In the genomic region with DNA sequence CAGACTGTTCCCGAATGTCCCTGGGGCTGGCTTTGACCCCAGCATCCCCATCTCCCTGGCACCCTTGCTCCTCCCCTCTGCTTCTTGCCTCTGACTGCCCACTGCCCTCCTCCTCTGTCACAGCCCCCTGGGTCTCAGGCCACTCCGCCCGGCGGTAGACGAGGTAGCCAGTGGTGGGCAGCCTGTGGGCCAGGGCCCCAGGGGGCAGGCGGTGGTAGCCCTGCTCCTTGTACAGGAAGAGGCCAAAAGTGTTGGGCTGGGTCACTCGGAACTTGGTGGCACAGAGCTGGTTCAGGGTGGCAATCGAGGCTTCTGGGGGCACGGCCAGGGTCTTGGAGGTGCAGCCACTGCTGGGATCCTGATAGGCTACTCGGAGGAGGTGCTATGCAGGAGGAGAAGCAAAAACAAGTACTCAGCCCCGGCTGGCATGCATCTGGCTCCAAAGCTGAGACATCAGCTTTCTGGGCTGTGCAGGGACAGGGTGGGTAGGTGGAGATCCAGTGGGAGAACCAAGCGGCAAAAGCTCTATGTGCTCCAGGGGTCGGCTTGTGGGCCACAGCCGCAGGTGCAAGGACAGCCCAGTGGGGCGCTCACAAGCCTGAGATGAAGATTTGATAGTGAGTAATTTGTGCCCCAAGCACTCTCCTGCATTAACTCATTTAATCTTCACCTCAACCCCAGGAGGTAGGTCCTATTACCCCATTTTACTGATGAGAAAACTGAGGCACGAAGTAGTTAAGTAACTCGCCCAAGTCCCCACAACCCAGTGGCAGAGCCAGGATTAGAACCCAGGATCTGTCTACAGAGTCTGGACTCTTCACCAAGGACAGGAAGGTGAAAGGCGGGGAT, we compare ENCODE assay signal across 18 cellular contexts. TPM values are rescaled to one million over a fixed set of nuclear protein-coding genes. Genes with fewer than 3 reads are reported as not detected.
DNase-seq lines count a peak whose midpoint lies in the region; ATAC-seq and TF ChIP-seq lines count a peak whose summit lies in the region.
"Had no signal": no experiment of that assay in that cellular context is flagged by ENCODE, and none has a peak within 500 bp of the region (broad histone marks: within the 10 kb centered on the region; RNA-seq: fewer than 3 reads in every experiment).

No MANE protein-coding gene starts in this region.

- peaks cover 35% of the 10 kb centered on the region for H3K4me1 Mint-ChIP-seq in activated naive CD4-positive, alpha-beta T cell treated with anti-CD3 and anti-CD28 coated beads for 36 hours (ENCODE audit: low read depth)
- peaks cover 42% of the 10 kb centered on the region for H3K4me1 Mint-ChIP-seq in dendritic cell treated with granulocyte-macrophage colony-stimulating factor and Interleukin-4, amounts not matched to agents 40 ng/mL and 50 ng/mL, for 4 days (ENCODE audit: low read depth)

- TF ChIP-seq CTCF in HEK293 (tag by site-specific recombination; IDR thresholded peaks at IDR 0.05) = no peak
- TF ChIP-seq CTCF in osteoblast (IDR thresholded peaks at IDR 0.05; ENCODE audit: extremely low read depth, low read depth, low read length) = no peak

- DNase-seq in activated naive CD4-positive, alpha-beta T cell treated with anti-CD3 and anti-CD28 coated beads for 36 hours = peak; percentile 3
- DNase-seq in activated naive CD4-positive, alpha-beta T cell treated with Interleukin-2 at 50 U/mL for 16 hours = no peak
- peak; percentile 36 for DNase-seq in osteoblast (ENCODE audit: insufficient read length, low spot score, missing footprints)
- DNase-seq in NOMO-1 treated with DMSO at 0.1 percent for 48 hours (lab: John Stamatoyannopoulos, UW; ENCODE audit: unreplicated experiment) = no peak
- DNase-seq: Caco-2, NCI-H1048, NCI-H146, NCI-H2081 treated with DMSO at 0.1 percent for 48 hours, NCI-H524 treated with DMSO at 0.1 percent for 48 hours, SIG-M5 had no signal

- no peaks in the 10 kb centered on the region for H3K9me3 Mint-ChIP-seq in activated naive CD4-positive, alpha-beta T cell treated with anti-CD3 and anti-CD28 coated beads for 36 hours
- H3K9me3 Mint-ChIP-seq in dendritic cell treated with granulocyte-macrophage colony-stimulating factor and Interleukin-4, amounts not matched to agents 40 ng/mL and 50 ng/mL, for 4 days = no peaks in the 10 kb centered on the region

- ATAC-seq in HG02759 (IDR thresholded peaks at IDR 0.05; ENCODE audit: unreplicated experiment) = no peak
- no peak for ATAC-seq in GM18861 (IDR thresholded peaks at IDR 0.05; ENCODE audit: unreplicated experiment)
- ATAC-seq: Panc1 had no signal

- H3K36me3 Mint-ChIP-seq in activated naive CD4-positive, alpha-beta T cell treated with anti-CD3 and anti-CD28 coated beads for 36 hours (ENCODE audit: low read depth) = no peaks in the 10 kb centered on the region
- peaks cover 50% of the 10 kb centered on the region for H3K36me3 Mint-ChIP-seq in dendritic cell treated with granulocyte-macrophage colony-stimulating factor and Interleukin-4, amounts not matched to agents 40 ng/mL and 50 ng/mL, for 4 days (ENCODE audit: low read depth)

- H3K4me3 ChIP-seq in HEK293 (ENCODE audit: low read depth, low read length) (no peak overlapping the region), osteoblast (ENCODE audit: insufficient read depth, low read length) (no peak overlapping the region)
- H3K4me3 ChIP-seq: HAP-1 had no signal

- CTCF ChIA-PET in activated naive CD4-positive, alpha-beta T cell treated with anti-CD3 and anti-CD28 coated beads for 36 hours (lab: Charles Lee) = interaction anchor here (1.3 to 4.0 kb wide), 3 partner anchors 9 to 21 kb away, joined by 3 to 39 read pairs (median 3); no protein-coding TSS in a partner anchor
- CTCF ChIA-PET in HEK293 (lab: Yijun Ruan, JAX) = interaction anchor here (0.6 to 3.1 kb wide), 6 partner anchors 16 to 98 kb away, joined by 3 to 19 read pairs (median 4); no protein-coding TSS in a partner anchor

- H3K4me3 Mint-ChIP-seq in activated naive CD4-positive, alpha-beta T cell treated with anti-CD3 and anti-CD28 coated beads for 36 hours = no peak overlapping the region
- no peak overlapping the region for H3K4me3 Mint-ChIP-seq in dendritic cell treated with granulocyte-macrophage colony-stimulating factor and Interleukin-4, amounts not matched to agents 40 ng/mL and 50 ng/mL, for 4 days

- H4K20me1 ChIP-seq in osteoblast (ENCODE audit: insufficient read depth, low read length) = peaks cover 36% of the 10 kb centered on the region

- POLR2A ChIA-PET in HEK293 (lab: Yijun Ruan, JAX) = interaction anchor here (0.6 to 1.8 kb wide), 2 partner anchors 21 to 159 kb away, joined by 3 to 4 read pairs; no protein-coding TSS in a partner anchor

- no peak overlapping the region for H2AFZ ChIP-seq in osteoblast (ENCODE audit: low read length)

- intact Hi-C loops in activated naive CD4-positive, alpha-beta T cell treated with anti-CD3 and anti-CD28 coated beads for 36 hours (cut with micrococcal nuclease) = no loop called here
- intact Hi-C loops in dendritic cell treated with granulocyte-macrophage colony-stimulating factor and Interleukin-4, amounts not matched to agents 40 ng/mL and 50 ng/mL, for 4 days (cut with micrococcal nuclease) = no loop called here

- H3K9me3 ChIP-seq in HEK293 (ENCODE audit: control insufficient read depth, insufficient read depth, low read depth, low read length) = no peaks in the 10 kb centered on the region
- H3K9me3 ChIP-seq in osteoblast (ENCODE audit: low read depth, low read length) = no peaks in the 10 kb centered on the region
- H3K9me3 ChIP-seq: Caco-2, HAP-1 had no signal

- no peaks in the 10 kb centered on the region for H3K27me3 Mint-ChIP-seq in activated naive CD4-positive, alpha-beta T cell treated with anti-CD3 and anti-CD28 coated beads for 36 hours (ENCODE audit: low read depth)
- H3K27me3 Mint-ChIP-seq in dendritic cell treated with granulocyte-macrophage colony-stimulating factor and Interleukin-4, amounts not matched to agents 40 ng/mL and 50 ng/mL, for 4 days = peaks cover 3% of the 10 kb centered on the region

- H3K4me1 ChIP-seq in HEK293 (ENCODE audit: control insufficient read depth, insufficient read depth, low read length) = no peaks in the 10 kb centered on the region
- peaks cover 39% of the 10 kb centered on the region for H3K4me1 ChIP-seq in osteoblast (ENCODE audit: insufficient read depth, low read length)
- H3K4me1 ChIP-seq: HAP-1 had no signal

- H3K79me2 ChIP-seq in osteoblast (ENCODE audit: insufficient read depth, low read length) = peaks cover 36% of the 10 kb centered on the region

- H3K4me2 ChIP-seq in osteoblast (ENCODE audit: insufficient read depth, low read length) = no peak overlapping the region

- H3K36me3 ChIP-seq in HEK293 (ENCODE audit: control insufficient read depth in 2 of 2, insufficient read depth in 1 of 2, low read length in 2 of 2) (peaks cover 0 to 4% of the 10 kb centered on the region in 2 experiments; a peak in 1 of 3 replicates), osteoblast (ENCODE audit: insufficient read depth, low read length) (peaks cover 33% of the 10 kb centered on the region)
- H3K36me3 ChIP-seq: HAP-1 had no signal

- H3K27ac ChIP-seq in HEK293 (ENCODE audit: extremely low read depth, low read depth, low read length) (no peak overlapping the region), osteoblast (ENCODE audit: low read depth, low read length) (no peak overlapping the region)
- H3K27ac ChIP-seq: C4-2B had no signal

- no peaks in the 10 kb centered on the region for H3K27me3 ChIP-seq in osteoblast (ENCODE audit: insufficient read depth, low read length)

- no peak overlapping the region for H3K27ac Mint-ChIP-seq in activated naive CD4-positive, alpha-beta T cell treated with anti-CD3 and anti-CD28 coated beads for 36 hours
- peak overlapping the region; percentile 30 for H3K27ac Mint-ChIP-seq in dendritic cell treated with granulocyte-macrophage colony-stimulating factor and Interleukin-4, amounts not matched to agents 40 ng/mL and 50 ng/mL, for 4 days

TF ChIP-seq in HEK293, 187 proteins besides CTCF, POLR2A, EP300 and RAD21:
- 0 out of 2 replicates have a peak, but pooled peaks have one; percentile 12 for TF ChIP-seq ZNF664 (tag by site-specific recombination; IDR thresholded peaks at IDR 0.05)
- no peak for TF ChIP-seq SALL2 (tag by site-specific recombination; IDR thresholded peaks at IDR 0.05; ENCODE audit: borderline replicate concordance)
- no peak for TF ChIP-seq ZNF302 (tag by site-specific recombination; IDR thresholded peaks at IDR 0.05; ENCODE audit: low read depth)
- no peak for TF ChIP-seq SCRT1 (tag by site-specific recombination; IDR thresholded peaks at IDR 0.05; ENCODE audit: borderline replicate concordance)
- TF ChIP-seq, protein P1, sequence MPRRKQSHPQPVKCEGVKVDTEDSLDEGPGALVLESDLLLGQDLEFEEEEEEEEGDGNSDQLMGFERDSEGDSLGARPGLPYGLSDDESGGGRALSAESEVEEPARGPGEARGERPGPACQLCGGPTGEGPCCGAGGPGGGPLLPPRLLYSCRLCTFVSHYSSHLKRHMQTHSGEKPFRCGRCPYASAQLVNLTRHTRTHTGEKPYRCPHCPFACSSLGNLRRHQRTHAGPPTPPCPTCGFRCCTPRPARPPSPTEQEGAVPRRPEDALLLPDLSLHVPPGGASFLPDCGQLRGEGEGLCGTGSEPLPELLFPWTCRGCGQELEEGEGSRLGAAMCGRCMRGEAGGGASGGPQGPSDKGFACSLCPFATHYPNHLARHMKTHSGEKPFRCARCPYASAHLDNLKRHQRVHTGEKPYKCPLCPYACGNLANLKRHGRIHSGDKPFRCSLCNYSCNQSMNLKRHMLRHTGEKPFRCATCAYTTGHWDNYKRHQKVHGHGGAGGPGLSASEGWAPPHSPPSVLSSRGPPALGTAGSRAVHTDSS (tag by site-specific recombination; IDR thresholded peaks at IDR 0.05) = no peak
- TF ChIP-seq ZNF677 (tag by site-specific recombination; IDR thresholded peaks at IDR 0.05) = no peak
- TF ChIP-seq SP3 (tag by site-specific recombination; IDR thresholded peaks at IDR 0.05) = no peak
- TF ChIP-seq WT1 (tag by site-specific recombination; IDR thresholded peaks at IDR 0.05) = no peak

RNA-seq across cellular contexts. Expression of a gene that starts 3.6 kb away (rescaled TPM):
- total RNA-seq in activated naive CD4-positive, alpha-beta T cell treated with anti-CD3 and anti-CD28 coated beads for 36 hours = 1 to 10 TPM; 2.0 to 2.6 TPM
- total RNA-seq in osteoblast = 27.1 and 31.8 TPM in 2 replicates

RNA-seq across cellular contexts. Expression of a gene that starts 12.3 kb away (rescaled TPM):
- total RNA-seq in activated naive CD4-positive, alpha-beta T cell treated with anti-CD3 and anti-CD28 coated beads for 36 hours = 10 to 100 TPM; 24.0 to 25.3 TPM
- total RNA-seq in osteoblast = 43.0 and 43.1 TPM in 2 replicates

RNA-seq across cellular contexts. Expression of a gene that starts 14.8 kb away (rescaled TPM):
- 1 to 10 TPM; 5.4 to 5.8 TPM for total RNA-seq in activated naive CD4-positive, alpha-beta T cell treated with anti-CD3 and anti-CD28 coated beads for 36 hours
- 20.6 and 21.2 TPM in 2 replicates for total RNA-seq in osteoblast

RNA-seq across cellular contexts. Expression of a gene that starts 15.8 kb away (rescaled TPM):
- under 1 TPM; 0.15 to 0.26 TPM for total RNA-seq in activated naive CD4-positive, alpha-beta T cell treated with anti-CD3 and anti-CD28 coated beads for 36 hours
- total RNA-seq in osteoblast = 103 and 107 TPM in 2 replicates
- total RNA-seq: HT1080 had no signal

RNA-seq across cellular contexts. Expression of a gene that starts 39.0 kb away (rescaled TPM):
- total RNA-seq in activated naive CD4-positive, alpha-beta T cell treated with anti-CD3 and anti-CD28 coated beads for 36 hours = 1 to 10 TPM; 6.6 to 7.4 TPM
- under 0.01 and 0.29 TPM in 2 replicates for total RNA-seq in osteoblast

Comparison
In these comparisons a context has a peak if more than half of its experiments do, and no peak if none do; other contexts are left out.
1. DNase-seq: peak in activated naive CD4-positive, alpha-beta T cell treated with anti-CD3 and anti-CD28 coated beads for 36 hours (single experiment) and osteoblast (single experiment); none in activated naive CD4-positive, alpha-beta T cell treated with Interleukin-2 at 50 U/mL for 16 hours (single experiment) and NOMO-1 treated with DMSO at 0.1 percent for 48 hours (single experiment).